ENCODE assay signal across 8 cellular contexts in genomic region chrX:135477576-135477975, GRCh38. TPM values are rescaled to one million over a fixed set of nuclear protein-coding genes. Genes with fewer than 3 reads are reported as not detected.
DNase-seq lines count a peak whose midpoint lies in the region; ATAC-seq and TF ChIP-seq lines count a peak whose summit lies in the region.

No MANE protein-coding gene starts in this region.

- H3K4me1 ChIP-seq in mesendoderm (ENCODE audit: control insufficient read depth, low read depth, low read length) (no peaks in the 10 kb centered on the region), upper lobe of right lung (no peaks in the 10 kb centered on the region)

- peak; percentile 82 for ATAC-seq in upper lobe of right lung
- no peak for ATAC-seq in GM21529 (IDR thresholded peaks at IDR 0.05; ENCODE audit: unreplicated experiment)

- peak; percentile 1 for DNase-seq in AG04449 (ENCODE audit: low read depth, low spot score)
- peak; percentile 59 for DNase-seq in NCI-H2107 (lab: John Stamatoyannopoulos, UW)
- peak; percentile 54 for DNase-seq in ecto neural progenitor cell (ENCODE audit: low spot score)
- peak; percentile 75 for DNase-seq in mesendoderm
- DNase-seq in upper lobe of right lung, result peak; percentile 67

- intact Hi-C loops in upper lobe of right lung (cut with DNase I), result no loop called here

- no peaks in the 10 kb centered on the region for H3K27me3 ChIP-seq in mesendoderm (ENCODE audit: insufficient read depth, low read length, poor library complexity)
- H3K27me3 ChIP-seq in upper lobe of right lung, result no peaks in the 10 kb centered on the region

- H3K4ac ChIP-seq in mesendoderm (ENCODE audit: low read depth, low read length), result no peak overlapping the region

- no peak overlapping the region for H2AK5ac ChIP-seq in mesendoderm (ENCODE audit: low read length)

- POLR2A ChIA-PET in AG04449 (lab: Yijun Ruan, JAX), result no interaction called here

- CTCF ChIA-PET in AG04449 (lab: Yijun Ruan, JAX), result no interaction called here

- H4K5ac ChIP-seq in mesendoderm (ENCODE audit: low read length), result no peak overlapping the region

- H3K23ac ChIP-seq in mesendoderm (ENCODE audit: low read length), result no peak overlapping the region

- TF ChIP-seq CTCF in AG04449 (IDR thresholded peaks at IDR 0.05; ENCODE audit: insufficient read depth, low read length, missing control alignments) (peak; percentile 39), GM12875 (IDR thresholded peaks at IDR 0.05; ENCODE audit: borderline replicate concordance, insufficient read depth, low read depth, low read length) (peak; percentile 32; the same call in 1 of the 2 replicates), VCaP (conservative IDR thresholded peaks at IDR 0.05) (peak; percentile 77), upper lobe of right lung (IDR thresholded peaks at IDR 0.05) (peak; percentile 36)

- no peak overlapping the region for H2BK15ac ChIP-seq in mesendoderm (replicated peaks; ENCODE audit: low read depth)

- H3K4me2 ChIP-seq in mesendoderm (ENCODE audit: low read length), result no peak overlapping the region

- H3K4me3 ChIP-seq in AG04449 (ENCODE audit: low read depth, low read length) (no peak overlapping the region), GM12875 (ENCODE audit: low read depth, low read length) (no peak overlapping the region), mesendoderm (ENCODE audit: low read length) (no peak overlapping the region), upper lobe of right lung (no peak overlapping the region)

- no CpG with 5 or more reads among the region's 3 CpGs for WGBS in mesendoderm (ENCODE audit: extremely low coverage, insufficient coverage, low lambda C conversion rate)

- H3K27ac ChIP-seq in VCaP, result no peak overlapping the region
- no peak overlapping the region for H3K27ac ChIP-seq in mesendoderm (ENCODE audit: low read depth, low read length)
- H3K27ac ChIP-seq in upper lobe of right lung, result no peak overlapping the region

- no peak overlapping the region for H2BK5ac ChIP-seq in mesendoderm (ENCODE audit: low read length)

- no peak overlapping the region for H3K9ac ChIP-seq in mesendoderm (ENCODE audit: low read length)

- no peaks in the 10 kb centered on the region for H3K79me1 ChIP-seq in mesendoderm (ENCODE audit: low read length)

- no peak overlapping the region for H2BK120ac ChIP-seq in mesendoderm (ENCODE audit: low read depth, low read length)

- H3K56ac ChIP-seq in mesendoderm (ENCODE audit: low read length), result no peak overlapping the region

- H3K36me3 ChIP-seq in mesendoderm (ENCODE audit: control insufficient read depth, insufficient read depth, low read length) (no peaks in the 10 kb centered on the region), upper lobe of right lung (no peaks in the 10 kb centered on the region)

- no peaks in the 10 kb centered on the region for H3K79me2 ChIP-seq in mesendoderm (ENCODE audit: control insufficient read depth, insufficient read depth, low read length)

- H3K18ac ChIP-seq in mesendoderm (ENCODE audit: low read length), result no peak overlapping the region

- H4K8ac ChIP-seq in mesendoderm (ENCODE audit: low read depth, low read length), result no peak overlapping the region

- H3K9me3 ChIP-seq in upper lobe of right lung, result no peaks in the 10 kb centered on the region

RNA-seq across cellular contexts. Expression of gene INTS6L, which starts 42.9 kb away (rescaled TPM):
- polyA plus RNA-seq in mesendoderm (2013, experiment 1 of 2), result 6.0 TPM
- 5.9 TPM for polyA plus RNA-seq in mesendoderm (2013, experiment 2 of 2)
- total RNA-seq in upper lobe of right lung, result 7.4 TPM

RNA-seq across cellular contexts. Expression of gene SMIM10L2A, which starts 55.8 kb away (rescaled TPM):
- polyA plus RNA-seq in mesendoderm (2013, experiment 1 of 2), result 0.41 TPM
- 0.41 TPM for polyA plus RNA-seq in mesendoderm (2013, experiment 2 of 2)
- 2.0 TPM for total RNA-seq in upper lobe of right lung

Comparison
In these comparisons a context has a peak if more than half of its experiments do, and no peak if none do; other contexts are left out.
1. DNase-seq: peak in every context shown above with its lines; median percentile 75 in mesendoderm; 67 in upper lobe of right lung; 59 in NCI-H2107; 54 in ecto neural progenitor cell; 1 in AG04449.